ENCODE assay signal across 8 cellular contexts in genomic region chr11:61162092-61162935, GRCh38. TPM values are rescaled to one million over a fixed set of nuclear protein-coding genes. Genes with fewer than 3 reads are reported as not detected.
DNase-seq lines count a peak whose midpoint lies in the region; ATAC-seq and TF ChIP-seq lines count a peak whose summit lies in the region.

No MANE protein-coding gene starts in this region.

- no peak for TF ChIP-seq CTCF in IMR-90 (conservative IDR thresholded peaks at IDR 0.05; ENCODE audit: low read depth, low read length)

- peaks cover 18 to 38% of the 10 kb centered on the region in 2 experiments for H3K79me1 ChIP-seq in IMR-90 (ENCODE audit: low read depth in 1 of 2, low read length in 2 of 2)

- in situ Hi-C loops in IMR-90 (cut with MboI; ENCODE audit: low sequenced_read_pairs): no loop called here

- H3K56ac ChIP-seq in IMR-90 (ENCODE audit: extremely low read depth, insufficient read depth, low read length): peak overlapping the region; percentile 63

- no peaks in the 10 kb centered on the region for H3K36me3 ChIP-seq in IMR-90 (ENCODE audit: control insufficient read depth, insufficient read depth, low read length)
- no peaks in the 10 kb centered on the region for H3K36me3 ChIP-seq in SJCRH30
- no peaks in the 10 kb centered on the region for H3K36me3 ChIP-seq in duodenal mucosa (ENCODE audit: control insufficient read depth in 1 of 2, insufficient read depth in 2 of 2, low read length in 2 of 2)
- H3K36me3 ChIP-seq in muscle layer of colon (ENCODE audit: insufficient read depth, low read length): no peaks in the 10 kb centered on the region
- no peaks in the 10 kb centered on the region for H3K36me3 ChIP-seq in aorta (ENCODE audit: control insufficient read depth in 1 of 2, insufficient read depth in 2 of 2, low read length in 1 of 2)

- peak overlapping the region; percentile 77; the same call in 1 of the 2 replicates for H3K23ac ChIP-seq in IMR-90 (ENCODE audit: low read depth, low read length)

- no peaks in the 10 kb centered on the region for H4K20me1 ChIP-seq in IMR-90 (ENCODE audit: insufficient read depth, low read length)

- no peak overlapping the region for H2BK20ac ChIP-seq in IMR-90 (ENCODE audit: low read depth, low read length)

- H3K9me1 ChIP-seq in IMR-90 (ENCODE audit: insufficient read depth, low read length): peaks cover 13% of the 10 kb centered on the region

- H2AK5ac ChIP-seq in IMR-90 (ENCODE audit: low read depth, low read length): no peak overlapping the region

- H3K4me3 ChIP-seq in IMR-90 (ENCODE audit: insufficient read depth, low read depth, low read length) (peak overlapping the region; percentile 82), SJCRH30 (peak overlapping the region; percentile 67), duodenal mucosa (ENCODE audit: low read depth in 1 of 2, low read length in 2 of 2) (peak overlapping the region; percentile 87 to 91), muscle layer of colon (ENCODE audit: low read depth in 1 of 2, low read length in 2 of 2) (peak overlapping the region; percentile 63 to 76), aorta (ENCODE audit: low read length in 2 of 2) (peak overlapping the region; percentile 56 to 74)

- dilution Hi-C loops in IMR-90 (cut with HindIII; ENCODE audit: low sequenced_read_pairs, unreplicated experiment): no loop called here

- H3K9me3 ChIP-seq in IMR-90 (ENCODE audit: control insufficient read depth, insufficient read depth, low read length): no peaks in the 10 kb centered on the region
- H3K9me3 ChIP-seq in SJCRH30 (replicated peaks): no peaks in the 10 kb centered on the region
- H3K9me3 ChIP-seq in duodenal mucosa (ENCODE audit: control insufficient read depth in 1 of 2, low read length in 2 of 2): no peaks in the 10 kb centered on the region
- no peaks in the 10 kb centered on the region for H3K9me3 ChIP-seq in muscle layer of colon (ENCODE audit: low read length)
- no peaks in the 10 kb centered on the region for H3K9me3 ChIP-seq in aorta (ENCODE audit: control insufficient read depth, low read length)

- TF ChIP-seq RAD21 in IMR-90 (IDR thresholded peaks at IDR 0.05; ENCODE audit: low read length): no peak

- no peak overlapping the region for H3K18ac ChIP-seq in IMR-90 (ENCODE audit: low read depth, low read length)

- peak overlapping the region; percentile 38 for H2AK9ac ChIP-seq in IMR-90 (replicated peaks; ENCODE audit: low read depth, low read length, poor library complexity)

- CTCF ChIA-PET in IMR-90 (lab: Yijun Ruan, JAX): no interaction called here

- WGBS in IMR-90 (ENCODE audit: extremely low coverage in 2 of 2, insufficient read length in 1 of 2), 2 experiments: 17% methylated on average over 1 of the region's 8 CpGs; no CpG with 5 or more reads in 1 of the 2 experiments
- WGBS in aorta, 2 donors: 67 to 68% methylated on average over 8 of the region's 8 CpGs

- no peak overlapping the region for H4K91ac ChIP-seq in IMR-90 (ENCODE audit: insufficient read depth, low read depth, low read length)

- no peak overlapping the region for H2BK15ac ChIP-seq in IMR-90 (ENCODE audit: low read depth, low read length)

- H3K4ac ChIP-seq in IMR-90 (ENCODE audit: low read depth, low read length): peak overlapping the region; percentile 89; the same call in 1 of the 2 replicates

- no TSS peak for BruUV-seq in IMR-90 (replicated peaks; lab: Mats Ljungman, UMichigan)

- peak overlapping the region; percentile 97 for H3K4me2 ChIP-seq in IMR-90 (ENCODE audit: low read depth, low read length)

- POLR2A ChIA-PET in IMR-90 (lab: Charles Lee; ENCODE audit: unreplicated experiment): no interaction called here

- TF ChIP-seq POLR2A in IMR-90 (IDR thresholded peaks at IDR 0.05; ENCODE audit: low read depth, low read length): no peak

- H4K5ac ChIP-seq in IMR-90 (ENCODE audit: low read depth, low read length): no peak overlapping the region; the same call in 1 of the 2 replicates

- no peak overlapping the region for H2BK5ac ChIP-seq in IMR-90 (ENCODE audit: low read depth, low read length, poor library complexity, severe bottlenecking)

- H2AFZ ChIP-seq in IMR-90 (replicated peaks; ENCODE audit: low read length, poor library complexity): peak overlapping the region; percentile 54

- peak overlapping the region; percentile 94 to 98 for H4K8ac ChIP-seq in IMR-90 (ENCODE audit: low read depth in 2 of 2, low read length in 2 of 2)

- DNase-seq in DMS 273 (lab: John Stamatoyannopoulos, UW; ENCODE audit: unreplicated experiment) (peak; percentile 46), IMR-90 (peak; percentile 44), SJCRH30 (peak; percentile 26 to 66), aorta (no peak), SKM-1 (lab: John Stamatoyannopoulos, UW; ENCODE audit: unreplicated experiment) (no peak)

- H3K27me3 ChIP-seq in IMR-90 (ENCODE audit: control insufficient read depth, insufficient read depth, low read length) (no peaks in the 10 kb centered on the region), SJCRH30 (no peaks in the 10 kb centered on the region), duodenal mucosa (ENCODE audit: control insufficient read depth in 1 of 2, insufficient read depth in 2 of 2, low read length in 2 of 2) (no peaks in the 10 kb centered on the region), muscle layer of colon (ENCODE audit: control insufficient read depth in 1 of 2, insufficient read depth in 2 of 2, low read length in 2 of 2) (no peaks in the 10 kb centered on the region), aorta (ENCODE audit: control insufficient read depth in 1 of 2, insufficient read depth in 2 of 2, low read length in 1 of 2) (no peaks in the 10 kb centered on the region)

- no peak for ATAC-seq in IMR-90 (ENCODE audit: low read depth)
- ATAC-seq in aorta (ENCODE audit: low FRiP score): no peak
- ATAC-seq in HG03442 (IDR thresholded peaks at IDR 0.05; ENCODE audit: unreplicated experiment): no peak

- H2BK120ac ChIP-seq in IMR-90 (ENCODE audit: low read depth, low read length): no peak overlapping the region

- H3K4me1 ChIP-seq in IMR-90 (ENCODE audit: control insufficient read depth, insufficient read depth, low read length) (peaks cover 9% of the 10 kb centered on the region), SJCRH30 (peaks cover 9% of the 10 kb centered on the region), duodenal mucosa (ENCODE audit: control insufficient read depth in 1 of 2, insufficient read depth in 2 of 2, low read length in 2 of 2) (peaks cover 31 to 35% of the 10 kb centered on the region in 2 donors), muscle layer of colon (ENCODE audit: insufficient read depth, low read length) (peaks cover 29% of the 10 kb centered on the region), aorta (ENCODE audit: control insufficient read depth in 1 of 2, insufficient read depth in 2 of 2, low read length in 2 of 2) (peaks cover 0 to 6% of the 10 kb centered on the region in 2 donors)

- H3K9ac ChIP-seq in IMR-90 (ENCODE audit: low read depth, low read length) (peak overlapping the region; percentile 89; the same call in 1 of the 2 replicates), duodenal mucosa (ENCODE audit: low read depth in 1 of 2, low read length in 2 of 2) (peak overlapping the region; percentile 78 to 82), muscle layer of colon (ENCODE audit: low read length) (peak overlapping the region; percentile 23)

- H3K27ac ChIP-seq in IMR-90 (ENCODE audit: insufficient read depth, low read length) (no peak overlapping the region), SJCRH30 (peak overlapping the region; percentile 77), duodenal mucosa (ENCODE audit: low read depth, low read length) (no peak overlapping the region), muscle layer of colon (ENCODE audit: low read depth, low read length) (peak overlapping the region; percentile 88), aorta (ENCODE audit: low read depth in 1 of 2, low read length in 2 of 2) (peak overlapping the region in 1 of 2 donors; percentile 21)

- H3K14ac ChIP-seq in IMR-90 (replicated peaks; ENCODE audit: low read depth, low read length): peak overlapping the region; percentile 95

- intact Hi-C loops in IMR-90 (cut with micrococcal nuclease): no loop called here
- intact Hi-C loops in aorta (cut with DNase I): loop anchor here (5.0 to 10.0 kb wide), 2 partner anchors 248 to 320 kb away; partner anchors contain the start of genes CCDC86 (in 1 of the 2) and TMEM109 (in 1 of the 2)

TF ChIP-seq in IMR-90, 13 proteins besides CTCF, POLR2A, EP300 and RAD21 (continues in another document):
- TF ChIP-seq ELK1 (IDR thresholded peaks at IDR 0.05; ENCODE audit: borderline replicate concordance, low read depth, low read length) (no peak), MAZ (IDR thresholded peaks at IDR 0.05; ENCODE audit: borderline replicate concordance, low read depth, low read length) (no peak), FOS (IDR thresholded peaks at IDR 0.05; ENCODE audit: low read depth, low read length) (no peak)

RNA-seq across cellular contexts. Expression of gene VPS37C, which starts 1.1 kb away (rescaled TPM):
- total RNA-seq in IMR-90 (2012; rRNA removed) (3.2 and 3.6 TPM in 2 replicates), aorta (10 to 100 TPM; 29.8 to 39.9 TPM)
- polyA plus RNA-seq in IMR-90 (2012; rRNA removed) (13.2 and 14.1 TPM in 2 replicates), aorta (10 to 100 TPM; 12.7 to 14.0 TPM)
- 11.1 and 14.1 TPM in 2 replicates for polyA plus RNA-seq in IMR-90 (2012; cell fraction: cytosol; rRNA removed)
- polyA plus RNA-seq in IMR-90 (2012; cell fraction: nucleus; rRNA removed; ENCODE audit: low replicate concordance): 29.3 and 30.3 TPM in 2 replicates
- total RNA-seq in SJCRH30 (2014; rRNA removed; shearing (Covaris generic)): 11.6 and 12.1 TPM in 2 replicates

RNA-seq across cellular contexts. Expression of gene PGA3, which starts 41.0 kb away (rescaled TPM):
- 0.18 TPM in 1 of 2 replicates, not detected in the other for total RNA-seq in IMR-90 (2012; rRNA removed)
- not detected in 2 replicates for polyA plus RNA-seq in IMR-90 (2012; rRNA removed)
- 0.10 TPM in 1 of 2 replicates, not detected in the other for polyA plus RNA-seq in IMR-90 (2012; cell fraction: cytosol; rRNA removed)
- polyA plus RNA-seq in IMR-90 (2012; cell fraction: nucleus; rRNA removed; ENCODE audit: low replicate concordance): not detected in 2 replicates
- total RNA-seq in SJCRH30 (2014; rRNA removed; shearing (Covaris generic)): not detected in 2 replicates
- total RNA-seq in aorta: 1 to 10 TPM in 1 of 2 donors, not detected in 1; 1.8 TPM
- 1 to 10 TPM; 2.5 to 9.5 TPM for polyA plus RNA-seq in aorta

RNA-seq across cellular contexts. Expression of gene PGA4, which starts 59.8 kb away (rescaled TPM):
- total RNA-seq in IMR-90 (2012; rRNA removed) (not detected in 2 replicates), aorta (1 to 10 TPM; 1.3 to 2.6 TPM)
- polyA plus RNA-seq in IMR-90 (2012; rRNA removed) (not detected in 2 replicates), aorta (1 to 10 TPM in 1 of 2 donors, under 1 TPM in 1; 0.74 to 6.3 TPM)
- 0.16 TPM in 1 of 2 replicates, not detected in the other for polyA plus RNA-seq in IMR-90 (2012; cell fraction: cytosol; rRNA removed)
- polyA plus RNA-seq in IMR-90 (2012; cell fraction: nucleus; rRNA removed; ENCODE audit: low replicate concordance): 0.07 TPM in 1 of 2 replicates, not detected in the other
- total RNA-seq in SJCRH30 (2014; rRNA removed; shearing (Covaris generic)): not detected in 2 replicates

Comparison
In these comparisons a context has a peak if more than half of its experiments do, and no peak if none do; other contexts are left out.
1. DNase-seq: peak in DMS 273 (single experiment), IMR-90 (single experiment) and SJCRH30 (2 of 2); none in aorta (0 of 2) and SKM-1 (single experiment).
2. H3K27ac ChIP-seq: peak in SJCRH30 (single experiment) and muscle layer of colon (single experiment); none in IMR-90 (single experiment) and duodenal mucosa (single experiment).
3. H3K9ac ChIP-seq: peak in every context shown above with its lines; median percentile 89 in IMR-90; 80 in duodenal mucosa; 23 in muscle layer of colon.
4. Peak in every context shown above with its lines, with median percentiles within 50 percentile points of each other: H3K4me3 ChIP-seq.